In the genomic region with DNA sequence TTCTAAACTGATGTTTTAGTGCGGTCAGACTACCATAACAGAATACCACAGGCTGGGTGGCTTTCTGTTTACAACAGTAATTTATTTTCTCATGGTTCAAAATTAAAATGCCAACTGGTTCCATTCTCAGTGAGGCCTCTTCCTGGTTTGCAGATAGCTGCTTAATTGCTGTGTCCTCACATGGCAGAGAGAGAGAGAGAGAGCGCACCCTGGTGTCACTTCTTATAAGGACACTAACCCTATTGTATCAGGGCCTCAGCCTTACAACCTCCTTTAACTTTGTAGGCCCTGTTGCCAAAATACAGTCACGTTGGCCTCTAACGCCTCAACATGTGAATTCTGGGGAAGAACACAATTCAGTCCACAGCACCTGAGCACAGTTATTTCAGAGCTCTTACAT, we compare ENCODE assay signal across 8 cellular contexts. TPM values are rescaled to one million over a fixed set of nuclear protein-coding genes. Genes with fewer than 3 reads are reported as not detected.
DNase-seq lines count a peak whose midpoint lies in the region; ATAC-seq and TF ChIP-seq lines count a peak whose summit lies in the region.

No MANE protein-coding gene starts in this region.

- H3K36me3 ChIP-seq in PC-9 (ENCODE audit: low read depth): no peaks in the 10 kb centered on the region

- no peak overlapping the region for H3K4me3 Mint-ChIP-seq in T-helper 2 cell treated with Interferon-gamma antibody and Interleukin-4, amounts not matched to agents 5 μg/mL and 100 μg/mL, for 36 hours

- no peaks in the 10 kb centered on the region for H3K9me3 ChIP-seq in PC-9 (ENCODE audit: insufficient read depth, low read depth)

- H3K36me3 Mint-ChIP-seq in T-helper 2 cell treated with Interferon-gamma antibody and Interleukin-4, amounts not matched to agents 5 μg/mL and 100 μg/mL, for 36 hours (ENCODE audit: low read depth): no peaks in the 10 kb centered on the region

- no peak overlapping the region for H3K4me2 ChIP-seq in PC-9

- H3F3A ChIP-seq in PC-9 (ENCODE audit: insufficient read depth, low read depth): no peaks in the 10 kb centered on the region

- DNase-seq in DMS153 (lab: John Stamatoyannopoulos, UW) (peak; percentile 21), PC-9 (peak in 1 of 2 experiments; percentile 16), glomerular visceral epithelial cell (ENCODE audit: extremely low spot score) (peak; percentile 45), inferior parietal cortex (ENCODE audit: extremely low spot score) (no peak)
- no peak for DNase-seq in T-helper 2 cell treated with Interferon-gamma antibody and Interleukin-4, amounts not matched to agents 5 μg/mL and 100 μg/mL, for 36 hours (ENCODE audit: low spot score)
- DNase-seq in activated CD4-positive, CD25-positive, alpha-beta regulatory T cell (lab: John Stamatoyannopoulos, UW): no peak

- CTCF ChIA-PET in PC-9 (lab: Charles Lee): interaction anchor here (0.7 kb wide), 1 partner anchor 723 kb away, joined by 3 read pairs; no protein-coding TSS in a partner anchor

- peaks cover 6% of the 10 kb centered on the region for H3K27me3 Mint-ChIP-seq in T-helper 2 cell treated with Interferon-gamma antibody and Interleukin-4, amounts not matched to agents 5 μg/mL and 100 μg/mL, for 36 hours (ENCODE audit: low read depth)

- H3K27ac ChIP-seq in PC-9: no peak overlapping the region

- no peak overlapping the region for H2AFZ ChIP-seq in PC-9

- peak; percentile 66 for TF ChIP-seq CTCF in PC-9 (conservative IDR thresholded peaks at IDR 0.05)

- no peak overlapping the region for H3K4me3 ChIP-seq in PC-9

- no peak overlapping the region for H3K27ac Mint-ChIP-seq in T-helper 2 cell treated with Interferon-gamma antibody and Interleukin-4, amounts not matched to agents 5 μg/mL and 100 μg/mL, for 36 hours

- no peaks in the 10 kb centered on the region for H3K9me2 ChIP-seq in PC-9 (ENCODE audit: insufficient read depth)

- no peaks in the 10 kb centered on the region for H3K9me3 Mint-ChIP-seq in T-helper 2 cell treated with Interferon-gamma antibody and Interleukin-4, amounts not matched to agents 5 μg/mL and 100 μg/mL, for 36 hours

- H3K4me1 Mint-ChIP-seq in T-helper 2 cell treated with Interferon-gamma antibody and Interleukin-4, amounts not matched to agents 5 μg/mL and 100 μg/mL, for 36 hours (ENCODE audit: low read depth): no peaks in the 10 kb centered on the region

- peak; percentile 92 for ATAC-seq in GM19035 (IDR thresholded peaks at IDR 0.05; ENCODE audit: unreplicated experiment)
- peak; percentile 79 for ATAC-seq in HG03442 (IDR thresholded peaks at IDR 0.05; ENCODE audit: unreplicated experiment)

- H3K27me3 ChIP-seq in PC-9 (ENCODE audit: insufficient read depth, low read depth): no peaks in the 10 kb centered on the region

- BruUV-seq in PC-9 (replicated peaks; lab: Mats Ljungman, UMichigan): no TSS peak

- intact Hi-C loops in PC-9 (cut with micrococcal nuclease; ENCODE audit: unreplicated experiment): loop anchor here (2.0 kb wide), 1 partner anchor 1102 kb away; no protein-coding TSS in a partner anchor

- POLR2A ChIA-PET in PC-9 (lab: Charles Lee; ENCODE audit: unreplicated experiment): interaction anchor here (0.5 kb wide), 1 partner anchor 157 kb away, joined by 3 read pairs; no protein-coding TSS in a partner anchor

- no peaks in the 10 kb centered on the region for H3K4me1 ChIP-seq in PC-9 (replicated peaks; ENCODE audit: insufficient read depth)

- H4K20me1 ChIP-seq in PC-9 (ENCODE audit: insufficient read depth): no peaks in the 10 kb centered on the region

- no peaks in the 10 kb centered on the region for H3K79me2 ChIP-seq in PC-9 (ENCODE audit: low read depth)

RNA-seq across cellular contexts. Expression of a gene that starts 37.5 kb away (rescaled TPM):
- 2.8 and 4.1 TPM in 2 replicates for total RNA-seq in PC-9 (2021)

Comparison
In these comparisons a context has a peak if more than half of its experiments do, and no peak if none do; other contexts are left out.
1. DNase-seq: peak in DMS153 (single experiment) and glomerular visceral epithelial cell (single experiment); none in inferior parietal cortex (single experiment), T-helper 2 cell treated with Interferon-gamma antibody and Interleukin-4, amounts not matched to agents 5 μg/mL and 100 μg/mL, for 36 hours (single experiment) and activated CD4-positive, CD25-positive, alpha-beta regulatory T cell (0 of 4).